Comparison of ENCODE assay signal across 23 cellular contexts in genomic region chr16:5188318-5189025, GRCh38.
"Had no signal": no experiment of that assay in that cellular context is flagged by ENCODE, and none has a peak within 500 bp of the region (broad histone marks: within the 10 kb centered on the region; RNA-seq: fewer than 3 reads in every experiment).

No MANE protein-coding gene starts in this region.

- H3K4me1 ChIP-seq: body of pancreas, lower lobe of right lung had no signal

- FAIRE-seq: endothelial cell of umbilical vein, frontal cortex, keratinocyte had no signal

- H3K27ac Mint-ChIP-seq: activated CD8-positive, alpha-beta T cell treated with anti-CD3 and anti-CD28 coated beads, Interleukin-2, amount 10 ng/mL, durations not matched to agents 7 days and 5 days; activated naive CD8-positive, alpha-beta T cell treated with anti-CD3 and anti-CD28 coated beads, Interleukin-2, amount 50 U/mL, for 24 hours; activated T-helper 1 cell treated with anti-CD3 and anti-CD28 coated beads, Interleukin-12 subunit alpha, Interleukin-12 subunit beta, Interleukin-2, Interleukin-4 antibody, amounts not matched to agents 30 ng/mL and 10 ng/mL and 1 ng/mL, durations not matched to agents 14 hours and 24 hours and 36 hours; naive thymus-derived CD8-positive, alpha-beta T cell; T-helper 2 cell treated with Interferon-gamma antibody and Interleukin-4, amounts not matched to agents 5 μg/mL and 100 μg/mL, for 36 hours had no signal

- H3K9me3 ChIP-seq: body of pancreas, lower lobe of right lung had no signal

- H3K27me3 ChIP-seq: body of pancreas had no signal

- H3K27me3 Mint-ChIP-seq: activated naive CD8-positive, alpha-beta T cell treated with anti-CD3 and anti-CD28 coated beads, Interleukin-2, amount 50 U/mL, for 24 hours had no signal

- DNase-seq: activated CD4-positive, alpha-beta T cell treated with anti-CD3 and anti-CD28 coated beads, Interleukin-2, amount 50 U/mL, for 1 hour; activated CD4-positive, CD25-positive, alpha-beta regulatory T cell treated with anti-CD3 and anti-CD28 coated beads, Interleukin-2, amount 50 U/mL, for 72 hours; activated CD8-positive, alpha-beta T cell treated with anti-CD3 and anti-CD28 coated beads, Interleukin-2, amount 10 ng/mL, durations not matched to agents 7 days and 5 days; activated gamma-delta T cell; activated naive CD4-positive, alpha-beta T cell treated with anti-CD3 and anti-CD28 coated beads, Interleukin-2, amount 50 U/mL, for 16 hours; activated naive CD8-positive, alpha-beta T cell treated with anti-CD3 and anti-CD28 coated beads, Interleukin-2, amount 50 U/mL, for 24 hours; body of pancreas; effector memory CD4-positive, alpha-beta T cell; glutamatergic neuron; hippocampal formation; left colon; lower lobe of right lung; naive thymus-derived CD8-positive, alpha-beta T cell; retina; stimulated activated CD4-positive, alpha-beta T cell treated with anti-CD3 and anti-CD28 coated beads, Interleukin-2, amount 100 ng/mL, for 48 hours; stimulated activated naive CD4-positive, alpha-beta T cell treated with Interleukin-2 at 50 U/mL for 16 hours had no signal

- H3K9me3 Mint-ChIP-seq: activated naive CD8-positive, alpha-beta T cell treated with anti-CD3 and anti-CD28 coated beads, Interleukin-2, amount 50 U/mL, for 24 hours; activated T-helper 1 cell treated with anti-CD3 and anti-CD28 coated beads, Interleukin-12 subunit alpha, Interleukin-12 subunit beta, Interleukin-2, Interleukin-4 antibody, amounts not matched to agents 30 ng/mL and 10 ng/mL and 1 ng/mL, durations not matched to agents 14 hours and 24 hours and 36 hours; T-helper 2 cell treated with Interferon-gamma antibody and Interleukin-4, amounts not matched to agents 5 μg/mL and 100 μg/mL, for 36 hours had no signal

- ATAC-seq: activated CD8-positive, alpha-beta T cell treated with anti-CD3 and anti-CD28 coated beads, Interleukin-2, amount 10 ng/mL, durations not matched to agents 7 days and 5 days; activated naive CD8-positive, alpha-beta T cell treated with anti-CD3 and anti-CD28 coated beads, Interleukin-2, amount 50 U/mL, for 24 hours; body of pancreas; esophagus mucosa; left colon; lower lobe of right lung; naive thymus-derived CD8-positive, alpha-beta T cell had no signal

- H3K36me3 ChIP-seq: lower lobe of right lung had no signal

- H3K36me3 Mint-ChIP-seq: naive thymus-derived CD8-positive, alpha-beta T cell had no signal

- H3K27ac ChIP-seq: body of pancreas, lower lobe of right lung, VCaP had no signal

- H3K4me1 Mint-ChIP-seq: activated naive CD8-positive, alpha-beta T cell treated with anti-CD3 and anti-CD28 coated beads, Interleukin-2, amount 50 U/mL, for 24 hours; naive thymus-derived CD8-positive, alpha-beta T cell had no signal

- H3K4me3 Mint-ChIP-seq: activated CD8-positive, alpha-beta T cell treated with anti-CD3 and anti-CD28 coated beads, Interleukin-2, amount 10 ng/mL, durations not matched to agents 7 days and 5 days; activated naive CD8-positive, alpha-beta T cell treated with anti-CD3 and anti-CD28 coated beads, Interleukin-2, amount 50 U/mL, for 24 hours; activated T-helper 1 cell treated with anti-CD3 and anti-CD28 coated beads, Interleukin-12 subunit alpha, Interleukin-12 subunit beta, Interleukin-2, Interleukin-4 antibody, amounts not matched to agents 30 ng/mL and 10 ng/mL and 1 ng/mL, durations not matched to agents 14 hours and 24 hours and 36 hours; naive thymus-derived CD8-positive, alpha-beta T cell; T-helper 2 cell treated with Interferon-gamma antibody and Interleukin-4, amounts not matched to agents 5 μg/mL and 100 μg/mL, for 36 hours had no signal

- H3K4me3 ChIP-seq: body of pancreas, lower lobe of right lung had no signal
